7 cellular contexts compared by ENCODE assay signal in genomic region chr14:100030006-100030405, GRCh38. TPM values are rescaled to one million over a fixed set of nuclear protein-coding genes. Genes with fewer than 3 reads are reported as not detected.
A peak's percentile ranks its signal among the peaks of the same experiment; 100 is the strongest.
DNase-seq lines count a peak whose midpoint lies in the region; ATAC-seq and TF ChIP-seq lines count a peak whose summit lies in the region.
"Not testable (repeated sequence)": the region's sequence is repeated elsewhere in the genome, so short reads cannot be mapped to it uniquely, and the experiment has no call there.

No MANE protein-coding gene starts in this region.

- H3K4me3 ChIP-seq in BLaER1 treated with 17β-estradiol and CSF1 and Interleukin-3, amounts not matched to agents 10 nM and 100 nM; Panc1 (ENCODE audit: low read depth in 2 of 2, low read length in 2 of 2); adrenal gland; fibroblast of lung (replicated peaks in 1 of 4; ENCODE audit: control extremely low read depth in 1 of 4, insufficient read depth in 1 of 4, low read depth in 3 of 4, low read length in 4 of 4); mesodermal cell (ENCODE audit: extremely low read depth, insufficient read depth, low read length, poor library complexity, severe bottlenecking); smooth muscle cell: not testable (repeated sequence)

- H3K9me3 Mint-ChIP-seq in chondrocyte (ENCODE audit: low read depth) = not testable (repeated sequence)

- TF ChIP-seq CTCF in Panc1 (IDR thresholded peaks at IDR 0.05); adrenal gland (IDR thresholded peaks at IDR 0.05); chondrocyte (IDR thresholded peaks at IDR 0.05); fibroblast of lung (conservative IDR thresholded peaks at IDR 0.05 in 1 of 2, IDR thresholded peaks at IDR 0.05 in 1 of 2; ENCODE audit: low read depth in 1 of 2, low read length in 2 of 2); smooth muscle cell (IDR thresholded peaks at IDR 0.05; ENCODE audit: borderline replicate concordance, insufficient read depth, poor library complexity, severe bottlenecking): not testable (repeated sequence)

- H3K36me3 Mint-ChIP-seq in chondrocyte (ENCODE audit: low read depth) = not testable (repeated sequence)

- peak overlapping the region in 6 of 11 experiments; percentile 65 to 78 (median 75); a peak in 5 of 22 replicates for H3K4me2 ChIP-seq in BLaER1 treated with 17β-estradiol and CSF1 and Interleukin-3, amounts not matched to agents 10 nM and 100 nM
- not testable (repeated sequence) for H3K4me2 ChIP-seq in fibroblast of lung (ENCODE audit: extremely low read depth, insufficient read depth, low read length)
- peak overlapping the region; percentile 89 for H3K4me2 ChIP-seq in smooth muscle cell

- H3K79me2 ChIP-seq in fibroblast of lung (ENCODE audit: control insufficient read depth, insufficient read depth, low read length) = not testable (repeated sequence)
- H3K79me2 ChIP-seq in smooth muscle cell (ENCODE audit: low read depth) = peaks cover 26% of the 10 kb centered on the region

- intact Hi-C loops in Panc1 (cut with micrococcal nuclease; ENCODE audit: unreplicated experiment); adrenal gland (cut with DNase I): not testable (repeated sequence)

- not testable (repeated sequence) for H3K27me3 Mint-ChIP-seq in chondrocyte (ENCODE audit: low read depth)

- POLR2A ChIA-PET in Panc1 (lab: Charles Lee) = not testable (repeated sequence)

- not testable (repeated sequence) for BruUV-seq in Panc1 (replicated peaks; lab: Mats Ljungman, UMichigan)

- not testable (repeated sequence) for TF ChIP-seq POLR2A in adrenal gland (IDR thresholded peaks at IDR 0.05)

- not testable (repeated sequence) for H2AFZ ChIP-seq in fibroblast of lung (ENCODE audit: low read length); smooth muscle cell (ENCODE audit: low read depth)

- H3K4me3 Mint-ChIP-seq in chondrocyte (ENCODE audit: unreplicated experiment) = not testable (repeated sequence)

- H3F3A ChIP-seq in smooth muscle cell (ENCODE audit: low read depth) = peaks cover 48% of the 10 kb centered on the region

- H3K27me3 ChIP-seq in BLaER1 treated with 17β-estradiol and CSF1 and Interleukin-3, amounts not matched to agents 10 nM and 100 nM; Panc1 (ENCODE audit: control insufficient read depth, insufficient read depth, low read length); adrenal gland; fibroblast of lung (ENCODE audit: control insufficient read depth, insufficient read depth, low read length); smooth muscle cell (ENCODE audit: low read depth): not testable (repeated sequence)

- not testable (repeated sequence) for DNase-seq in Panc1 (ENCODE audit: low read depth, low spot score); adrenal gland; chondrocyte (ENCODE audit: low spot score); fibroblast of lung (ENCODE audit: low read depth in 2 of 2); smooth muscle cell (lab: John Stamatoyannopoulos, UW; ENCODE audit: unreplicated experiment)

- H3K27ac ChIP-seq in BLaER1 treated with 17β-estradiol and CSF1 and Interleukin-3, amounts not matched to agents 10 nM and 100 nM = not testable (repeated sequence)
- peak overlapping the region; percentile 78; the same call in 1 of the 2 replicates for H3K27ac ChIP-seq in Panc1 (ENCODE audit: low read length)
- peak overlapping the region in 3 of 5 donors; percentile 46 to 81 (median 78) for H3K27ac ChIP-seq in adrenal gland
- H3K27ac ChIP-seq in fibroblast of lung (ENCODE audit: insufficient read depth, low read length) = peak overlapping the region; percentile 87
- H3K27ac ChIP-seq in mesodermal cell (ENCODE audit: low read depth, low read length, severe bottlenecking) = peak overlapping the region; percentile 91
- H3K27ac ChIP-seq in smooth muscle cell (ENCODE audit: low read depth) = peak overlapping the region; percentile 98

- H3K4me1 ChIP-seq in BLaER1 treated with 17β-estradiol and CSF1 and Interleukin-3, amounts not matched to agents 10 nM and 100 nM = peaks cover 25 to 47% (median 36%) of the 10 kb centered on the region in 10 experiments
- H3K4me1 ChIP-seq in Panc1 (ENCODE audit: control insufficient read depth, insufficient read depth, low read length) = peaks cover 35% of the 10 kb centered on the region
- H3K4me1 ChIP-seq in adrenal gland (replicated peaks in 1 of 2) = peaks cover 10 to 28% of the 10 kb centered on the region in 2 donors
- H3K4me1 ChIP-seq in fibroblast of lung (ENCODE audit: control insufficient read depth, extremely low read depth, insufficient read depth, low read length) = peaks cover 25% of the 10 kb centered on the region
- H3K4me1 ChIP-seq in mesodermal cell (ENCODE audit: control insufficient read depth, insufficient read depth, low read length, poor library complexity, severe bottlenecking) = peaks cover 40% of the 10 kb centered on the region
- H3K4me1 ChIP-seq in smooth muscle cell (ENCODE audit: low read depth) = peaks cover 11% of the 10 kb centered on the region

- H3K9me3 ChIP-seq in BLaER1 treated with 17β-estradiol and CSF1 and Interleukin-3, amounts not matched to agents 10 nM and 100 nM (replicated peaks in 1 of 11); Panc1 (ENCODE audit: control insufficient read depth, insufficient read depth, low read depth, low read length); adrenal gland (replicated peaks in 1 of 3); fibroblast of lung (ENCODE audit: control insufficient read depth, insufficient read depth, low read depth, low read length); mesodermal cell (ENCODE audit: control insufficient read depth, low read length); smooth muscle cell (replicated peaks; ENCODE audit: low read depth): not testable (repeated sequence)

- not testable (repeated sequence) for ATAC-seq in Panc1

- H3K27ac Mint-ChIP-seq in chondrocyte (ENCODE audit: unreplicated experiment) = peak overlapping the region; percentile 100

- H3K4me1 Mint-ChIP-seq in chondrocyte (ENCODE audit: low read depth) = peaks cover 95% of the 10 kb centered on the region

- peaks cover 0 to 95% (median 0%) of the 10 kb centered on the region in 11 experiments; a peak in 9 of 22 replicates for H4K20me1 ChIP-seq in BLaER1 treated with 17β-estradiol and CSF1 and Interleukin-3, amounts not matched to agents 10 nM and 100 nM
- H4K20me1 ChIP-seq in fibroblast of lung (ENCODE audit: control insufficient read depth, extremely low read depth, insufficient read depth, low read length); smooth muscle cell (ENCODE audit: low read depth): not testable (repeated sequence)

- H3K9ac ChIP-seq in BLaER1 treated with 17β-estradiol and CSF1 and Interleukin-3, amounts not matched to agents 10 nM and 100 nM; fibroblast of lung (ENCODE audit: insufficient read depth, low read length): not testable (repeated sequence)
- H3K9ac ChIP-seq in smooth muscle cell (ENCODE audit: low read depth) = peak overlapping the region; percentile 30

- WGBS in adrenal gland, 4 donors = 87 to 91% (median 89%) methylated on average over 13 of the region's 13 CpGs
- WGBS in mesodermal cell (ENCODE audit: insufficient coverage in 2 of 2), 2 experiments = 91 to 100% methylated on average over 3 to 5 of the region's 13 CpGs
- 84% methylated on average over 13 of the region's 13 CpGs for WGBS in smooth muscle cell (ENCODE audit: low lambda C conversion rate)

- CTCF ChIA-PET in Panc1 (lab: Charles Lee) = not testable (repeated sequence)

- in situ Hi-C loops in Panc1 (cut with HindIII; ENCODE audit: low pct_unique_long_range_greater_than_20kb, low sequenced_read_pairs) = not testable (repeated sequence)

- H3K36me3 ChIP-seq in BLaER1 treated with 17β-estradiol and CSF1 and Interleukin-3, amounts not matched to agents 10 nM and 100 nM; Panc1 (ENCODE audit: control insufficient read depth, insufficient read depth, low read length); adrenal gland (replicated peaks in 1 of 2); fibroblast of lung (ENCODE audit: control insufficient read depth, insufficient read depth, low read length); mesodermal cell (ENCODE audit: control insufficient read depth, insufficient read depth, low read length); smooth muscle cell (ENCODE audit: low read depth): not testable (repeated sequence)

RNA-seq across cellular contexts. Expression of gene EVL, which starts 35.2 kb away (rescaled TPM):
- total RNA-seq in Panc1 (2021; ENCODE audit: unreplicated experiment) (38.3 TPM), adrenal gland (10 to 100 TPM; 31.6 to 75.0 (median 46.8) TPM), chondrocyte (98.9 to 112 TPM (median 104 TPM) in 3 replicates), fibroblast of lung (12.8 and 23.5 TPM in 2 replicates), smooth muscle cell (19.5 and 22.0 TPM in 2 replicates)
- 50.1 TPM for polyA plus RNA-seq in Panc1 (2012; ENCODE audit: insufficient read length)
- polyA plus RNA-seq in adrenal gland (100 to 1,000 TPM in 2 of 3 donors, 10 to 100 TPM in 1; 28.3 to 209 (median 103) TPM), fibroblast of lung (28.1 and 39.7 TPM in 2 replicates), smooth muscle cell (26.3 and 31.3 TPM in 2 replicates)
- 31.9 and 38.0 TPM in 2 replicates for polyA plus RNA-seq in fibroblast of lung (2012)
- 21.0 and 41.4 TPM in 2 replicates for polyA minus RNA-seq in fibroblast of lung (ENCODE audit: low replicate concordance)
- polyA plus RNA-seq in mesodermal cell (2013, experiment 1 of 2) = 91.1 TPM
- 91.0 TPM for polyA plus RNA-seq in mesodermal cell (2013, experiment 2 of 2)
